Comparison of ENCODE assay signal across 6 cellular contexts in genomic region chr2:165772183-165772582, GRCh38.
"Had no signal": no experiment of that assay in that cellular context is flagged by ENCODE, and none has a peak within 500 bp of the region (broad histone marks: within the 10 kb centered on the region; RNA-seq: fewer than 3 reads in every experiment).

No MANE protein-coding gene starts in this region.

- DNase-seq: H9, HCEC 1CT, HFFc6, IMR-90 had no signal

- H3K9me3 Mint-ChIP-seq: GM23338, H9, HFFc6 had no signal

- H3K4me3 Mint-ChIP-seq: GM23338, H9, HFFc6 had no signal

- ATAC-seq: GM23338, K562 had no signal

- H3K27ac Mint-ChIP-seq: GM23338, HFFc6 had no signal

- H3K4me3 ChIP-seq: GM23338, K562 had no signal
